Comparison of ENCODE assay signal across 1 cellular context in genomic region chr17:8222630-8223355, GRCh38.
A peak's percentile ranks its signal among the peaks of the same experiment; 100 is the strongest.
TF ChIP-seq lines count a peak whose summit lies in the region.

No MANE protein-coding gene starts in this region.

TF ChIP-seq in HepG2, 621 proteins besides CTCF, POLR2A, EP300 and RAD21 (continued from another document and continues in another):
- TF ChIP-seq GATA4 (IDR thresholded peaks at IDR 0.05; ENCODE audit: borderline replicate concordance, low read depth) (0 out of 2 replicates have a peak, but pooled peaks have one; percentile 20), WIZ (CRISPR knock-in tag; IDR thresholded peaks at IDR 0.05) (0 out of 2 replicates have a peak, but pooled peaks have one; percentile 43), SRY (CRISPR knock-in tag; IDR thresholded peaks at IDR 0.05) (peak; percentile 96; the same call in 1 of the 2 replicates), CHD2 (IDR thresholded peaks at IDR 0.05; ENCODE audit: low read depth, low read length) (no peak), ZNF766 (CRISPR knock-in tag; IDR thresholded peaks at IDR 0.05; ENCODE audit: borderline replicate concordance) (no peak; the same call in 1 of the 2 replicates), ZNF768 (CRISPR knock-in tag; IDR thresholded peaks at IDR 0.05) (peak; percentile 57), AGO2 (optimal IDR thresholded peaks at IDR 0.05; ENCODE audit: low read depth, low read length) (no peak), FOXJ3 (CRISPR knock-in tag; IDR thresholded peaks at IDR 0.05; ENCODE audit: borderline replicate concordance) (peak; percentile 19; the same call in 1 of the 2 replicates), ZNF547 (CRISPR knock-in tag; IDR thresholded peaks at IDR 0.05) (peak; percentile 62; the same call in 1 of the 2 replicates), YEATS4 (CRISPR knock-in tag; IDR thresholded peaks at IDR 0.05; ENCODE audit: borderline replicate concordance) (peak; percentile 85; the same call in 1 of the 2 replicates), KMT2B (CRISPR knock-in tag; IDR thresholded peaks at IDR 0.05) (peak; percentile 74; the same call in 1 of the 2 replicates), ZNF232 (CRISPR knock-in tag; IDR thresholded peaks at IDR 0.05; ENCODE audit: borderline replicate concordance) (0 out of 2 replicates have a peak, but pooled peaks have one; percentile 22), ZNF350 (CRISPR knock-in tag; IDR thresholded peaks at IDR 0.05; ENCODE audit: borderline replicate concordance, low read depth) (0 out of 2 replicates have a peak, but pooled peaks have one; percentile 53), STAT5B (CRISPR knock-in tag; IDR thresholded peaks at IDR 0.05) (0 out of 2 replicates have a peak, but pooled peaks have one; percentile 19), ZNF18 (CRISPR knock-in tag; IDR thresholded peaks at IDR 0.05; ENCODE audit: insufficient replicate concordance) (peak; percentile 28), REPIN1 (CRISPR knock-in tag; IDR thresholded peaks at IDR 0.05; ENCODE audit: borderline replicate concordance, low read depth) (peak; percentile 82), AFF4 (CRISPR knock-in tag; IDR thresholded peaks at IDR 0.05) (no peak; the same call in 1 of the 2 replicates), ZNF883 (CRISPR knock-in tag; IDR thresholded peaks at IDR 0.05; ENCODE audit: not compliant biosample characterization) (no peak), U2AF1 (optimal IDR thresholded peaks at IDR 0.05; ENCODE audit: low read depth, low read length) (no peak), PLSCR1 (CRISPR knock-in tag; IDR thresholded peaks at IDR 0.05; ENCODE audit: borderline replicate concordance) (no peak), ZNF550 (CRISPR knock-in tag; IDR thresholded peaks at IDR 0.05; ENCODE audit: borderline replicate concordance) (peak; percentile 82; the same call in 1 of the 2 replicates), ZBTB8A (CRISPR knock-in tag; IDR thresholded peaks at IDR 0.05; ENCODE audit: borderline replicate concordance, low read depth) (no peak), ZNF792 (CRISPR knock-in tag; IDR thresholded peaks at IDR 0.05) (peak; percentile 70; the same call in 1 of the 2 replicates), GATAD1 (CRISPR knock-in tag; IDR thresholded peaks at IDR 0.05) (peak; percentile 84), ZNF605 (CRISPR knock-in tag; IDR thresholded peaks at IDR 0.05) (peak; percentile 23; the same call in 1 of the 2 replicates), ZNF383 (CRISPR knock-in tag; IDR thresholded peaks at IDR 0.05; ENCODE audit: borderline replicate concordance) (no peak), THRA (CRISPR knock-in tag; IDR thresholded peaks at IDR 0.05; ENCODE audit: borderline replicate concordance) (peak; percentile 15; the same call in 1 of the 2 replicates), NCOR1 (IDR thresholded peaks at IDR 0.05; ENCODE audit: borderline replicate concordance, low read length) (0 out of 2 replicates have a peak, but pooled peaks have one; percentile 25), HMGA1 (CRISPR knock-in tag; conservative IDR thresholded peaks at IDR 0.05) (no peak), ASH2L (IDR thresholded peaks at IDR 0.05; ENCODE audit: insufficient read length, low read depth, low read length) (peak; percentile 67), TAF15 (IDR thresholded peaks at IDR 0.05; ENCODE audit: low read depth, low read length, poor library complexity, severe bottlenecking) (no peak), TBP (CRISPR knock-in tag; IDR thresholded peaks at IDR 0.05) (0 out of 2 replicates have a peak, but pooled peaks have one; percentile 67), DR1 (CRISPR knock-in tag; IDR thresholded peaks at IDR 0.05) (peak; percentile 45; the same call in 1 of the 2 replicates), KDM1A (CRISPR knock-in tag; IDR thresholded peaks at IDR 0.05) (peak; percentile 74; the same call in 1 of the 2 replicates), MYC (CRISPR knock-in tag; IDR thresholded peaks at IDR 0.05; ENCODE audit: borderline replicate concordance) (peak; percentile 63), PRMT3 (CRISPR knock-in tag; IDR thresholded peaks at IDR 0.05; ENCODE audit: borderline replicate concordance, low read depth) (0 out of 2 replicates have a peak, but pooled peaks have one; percentile 60)
- TF ChIP-seq, protein P1, sequence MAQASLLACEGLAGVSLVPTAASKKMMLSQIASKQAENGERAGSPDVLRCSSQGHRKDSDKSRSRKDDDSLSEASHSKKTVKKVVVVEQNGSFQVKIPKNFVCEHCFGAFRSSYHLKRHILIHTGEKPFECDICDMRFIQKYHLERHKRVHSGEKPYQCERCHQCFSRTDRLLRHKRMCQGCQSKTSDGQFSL (CRISPR knock-in tag; IDR thresholded peaks at IDR 0.05) = peak; percentile 73; the same call in 1 of the 2 replicates
- TF ChIP-seq, protein P2, sequence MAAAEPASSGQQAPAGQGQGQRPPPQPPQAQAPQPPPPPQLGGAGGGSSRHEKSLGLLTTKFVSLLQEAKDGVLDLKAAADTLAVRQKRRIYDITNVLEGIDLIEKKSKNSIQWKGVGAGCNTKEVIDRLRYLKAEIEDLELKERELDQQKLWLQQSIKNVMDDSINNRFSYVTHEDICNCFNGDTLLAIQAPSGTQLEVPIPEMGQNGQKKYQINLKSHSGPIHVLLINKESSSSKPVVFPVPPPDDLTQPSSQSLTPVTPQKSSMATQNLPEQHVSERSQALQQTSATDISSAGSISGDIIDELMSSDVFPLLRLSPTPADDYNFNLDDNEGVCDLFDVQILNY (CRISPR knock-in tag; conservative IDR thresholded peaks at IDR 0.05) = no peak
- TF ChIP-seq, protein P3, sequence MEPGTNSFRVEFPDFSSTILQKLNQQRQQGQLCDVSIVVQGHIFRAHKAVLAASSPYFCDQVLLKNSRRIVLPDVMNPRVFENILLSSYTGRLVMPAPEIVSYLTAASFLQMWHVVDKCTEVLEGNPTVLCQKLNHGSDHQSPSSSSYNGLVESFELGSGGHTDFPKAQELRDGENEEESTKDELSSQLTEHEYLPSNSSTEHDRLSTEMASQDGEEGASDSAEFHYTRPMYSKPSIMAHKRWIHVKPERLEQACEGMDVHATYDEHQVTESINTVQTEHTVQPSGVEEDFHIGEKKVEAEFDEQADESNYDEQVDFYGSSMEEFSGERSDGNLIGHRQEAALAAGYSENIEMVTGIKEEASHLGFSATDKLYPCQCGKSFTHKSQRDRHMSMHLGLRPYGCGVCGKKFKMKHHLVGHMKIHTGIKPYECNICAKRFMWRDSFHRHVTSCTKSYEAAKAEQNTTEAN (CRISPR knock-in tag; conservative IDR thresholded peaks at IDR 0.05) = peak; percentile 72
- TF ChIP-seq, protein P4, sequence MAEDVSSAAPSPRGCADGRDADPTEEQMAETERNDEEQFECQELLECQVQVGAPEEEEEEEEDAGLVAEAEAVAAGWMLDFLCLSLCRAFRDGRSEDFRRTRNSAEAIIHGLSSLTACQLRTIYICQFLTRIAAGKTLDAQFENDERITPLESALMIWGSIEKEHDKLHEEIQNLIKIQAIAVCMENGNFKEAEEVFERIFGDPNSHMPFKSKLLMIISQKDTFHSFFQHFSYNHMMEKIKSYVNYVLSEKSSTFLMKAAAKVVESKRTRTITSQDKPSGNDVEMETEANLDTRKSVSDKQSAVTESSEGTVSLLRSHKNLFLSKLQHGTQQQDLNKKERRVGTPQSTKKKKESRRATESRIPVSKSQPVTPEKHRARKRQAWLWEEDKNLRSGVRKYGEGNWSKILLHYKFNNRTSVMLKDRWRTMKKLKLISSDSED (CRISPR knock-in tag; IDR thresholded peaks at IDR 0.05) = no peak
- TF ChIP-seq, protein P5, sequence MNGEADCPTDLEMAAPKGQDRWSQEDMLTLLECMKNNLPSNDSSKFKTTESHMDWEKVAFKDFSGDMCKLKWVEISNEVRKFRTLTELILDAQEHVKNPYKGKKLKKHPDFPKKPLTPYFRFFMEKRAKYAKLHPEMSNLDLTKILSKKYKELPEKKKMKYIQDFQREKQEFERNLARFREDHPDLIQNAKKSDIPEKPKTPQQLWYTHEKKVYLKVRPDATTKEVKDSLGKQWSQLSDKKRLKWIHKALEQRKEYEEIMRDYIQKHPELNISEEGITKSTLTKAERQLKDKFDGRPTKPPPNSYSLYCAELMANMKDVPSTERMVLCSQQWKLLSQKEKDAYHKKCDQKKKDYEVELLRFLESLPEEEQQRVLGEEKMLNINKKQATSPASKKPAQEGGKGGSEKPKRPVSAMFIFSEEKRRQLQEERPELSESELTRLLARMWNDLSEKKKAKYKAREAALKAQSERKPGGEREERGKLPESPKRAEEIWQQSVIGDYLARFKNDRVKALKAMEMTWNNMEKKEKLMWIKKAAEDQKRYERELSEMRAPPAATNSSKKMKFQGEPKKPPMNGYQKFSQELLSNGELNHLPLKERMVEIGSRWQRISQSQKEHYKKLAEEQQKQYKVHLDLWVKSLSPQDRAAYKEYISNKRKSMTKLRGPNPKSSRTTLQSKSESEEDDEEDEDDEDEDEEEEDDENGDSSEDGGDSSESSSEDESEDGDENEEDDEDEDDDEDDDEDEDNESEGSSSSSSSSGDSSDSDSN (CRISPR knock-in tag; IDR thresholded peaks at IDR 0.05) = peak; percentile 92
- TF ChIP-seq, protein P6, sequence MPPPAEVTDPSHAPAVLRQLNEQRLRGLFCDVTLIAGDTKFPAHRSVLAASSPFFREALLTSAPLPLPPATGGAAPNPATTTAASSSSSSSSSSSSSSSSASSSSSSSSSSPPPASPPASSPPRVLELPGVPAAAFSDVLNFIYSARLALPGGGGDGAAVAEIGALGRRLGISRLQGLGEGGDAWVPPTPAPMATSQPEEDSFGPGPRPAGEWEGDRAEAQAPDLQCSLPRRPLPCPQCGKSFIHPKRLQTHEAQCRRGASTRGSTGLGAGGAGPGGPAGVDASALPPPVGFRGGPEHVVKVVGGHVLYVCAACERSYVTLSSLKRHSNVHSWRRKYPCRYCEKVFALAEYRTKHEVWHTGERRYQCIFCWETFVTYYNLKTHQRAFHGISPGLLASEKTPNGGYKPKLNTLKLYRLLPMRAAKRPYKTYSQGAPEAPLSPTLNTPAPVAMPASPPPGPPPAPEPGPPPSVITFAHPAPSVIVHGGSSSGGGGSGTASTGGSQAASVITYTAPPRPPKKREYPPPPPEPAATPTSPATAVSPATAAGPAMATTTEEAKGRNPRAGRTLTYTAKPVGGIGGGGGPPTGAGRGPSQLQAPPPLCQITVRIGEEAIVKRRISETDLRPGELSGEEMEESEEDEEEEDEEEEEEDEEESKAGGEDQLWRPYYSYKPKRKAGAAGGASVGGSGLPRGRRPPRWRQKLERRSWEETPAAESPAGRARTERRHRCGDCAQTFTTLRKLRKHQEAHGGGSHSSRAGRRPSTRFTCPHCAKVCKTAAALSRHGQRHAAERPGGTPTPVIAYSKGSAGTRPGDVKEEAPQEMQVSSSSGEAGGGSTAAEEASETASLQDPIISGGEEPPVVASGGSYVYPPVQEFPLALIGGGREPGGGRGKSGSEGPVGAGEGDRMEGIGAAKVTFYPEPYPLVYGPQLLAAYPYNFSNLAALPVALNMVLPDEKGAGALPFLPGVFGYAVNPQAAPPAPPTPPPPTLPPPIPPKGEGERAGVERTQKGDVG (CRISPR knock-in tag; IDR thresholded peaks at IDR 0.05; ENCODE audit: borderline replicate concordance) = peak; percentile 34; the same call in 1 of the 2 replicates
